In the genomic region with DNA sequence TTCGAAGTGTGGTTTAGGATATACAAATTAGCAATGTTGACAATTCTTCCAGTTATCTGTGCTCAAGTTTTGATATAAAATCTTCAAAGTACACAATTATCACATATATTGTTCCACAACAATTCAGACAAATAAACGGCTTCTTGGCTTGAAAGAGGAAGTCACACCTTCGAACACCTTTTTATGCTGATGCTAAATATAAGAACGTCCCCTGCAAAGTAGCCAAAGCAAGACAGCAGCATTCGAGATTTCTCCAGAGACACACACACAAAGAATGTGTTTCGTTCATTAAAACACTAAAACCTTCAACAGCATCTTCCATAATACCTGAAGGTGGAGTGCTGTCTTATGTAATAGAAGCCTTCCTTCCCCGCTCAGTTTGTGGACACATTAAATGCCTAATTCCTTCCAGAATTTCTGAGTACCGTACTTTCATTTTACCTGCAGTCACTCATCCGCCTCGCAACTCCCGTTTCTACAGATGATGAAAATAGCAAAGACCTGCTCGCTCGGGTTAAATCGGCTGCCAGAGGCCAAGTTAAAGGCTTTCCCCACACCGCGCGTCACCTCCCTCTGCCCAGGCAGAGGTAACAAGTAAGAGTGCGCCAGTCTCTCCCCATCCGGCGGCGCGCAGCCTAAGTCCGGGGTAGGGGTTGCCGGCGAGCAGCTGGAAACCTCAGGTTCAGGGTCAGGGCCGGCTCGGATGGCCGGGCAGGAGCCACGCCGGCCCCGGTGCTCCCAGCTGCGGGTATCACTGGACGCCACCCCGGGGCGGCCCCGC, we compare ENCODE assay signal across 8 cellular contexts. TPM values are rescaled to one million over a fixed set of nuclear protein-coding genes. Genes with fewer than 3 reads are reported as not detected.
A peak's percentile ranks its signal among the peaks of the same experiment; 100 is the strongest.
DNase-seq lines count a peak whose midpoint lies in the region; ATAC-seq, FAIRE-seq and TF ChIP-seq lines count a peak whose summit lies in the region.

No MANE protein-coding gene starts in this region.

- SMC1A ChIA-PET in GM12878 (lab: Charles Lee; ENCODE audit: uncharacterized antibody, unreplicated experiment): no interaction called here

- RAD21 ChIA-PET in GM12878 (lab: Charles Lee; ENCODE audit: unreplicated experiment): no interaction called here

- no peak overlapping the region for H2AFZ ChIP-seq in GM12878 (ENCODE audit: control insufficient read depth, low read depth, low read length)

- H3K4me2 ChIP-seq in BLaER1 treated with 17β-estradiol and CSF1 and Interleukin-3, amounts not matched to agents 10 nM and 100 nM: peak overlapping the region; percentile 88 to 99 (median 95)
- peak overlapping the region; percentile 92 for H3K4me2 ChIP-seq in GM12878 (ENCODE audit: control insufficient read depth, insufficient read depth)

- peak overlapping the region; percentile 70 to 94 (median 86) for H3K4me3 ChIP-seq in BLaER1 treated with 17β-estradiol and CSF1 and Interleukin-3, amounts not matched to agents 10 nM and 100 nM
- H3K4me3 ChIP-seq in SJSA1 (peak overlapping the region; percentile 99), GM12878 (peak overlapping the region; percentile 49; the same call in 1 of the 2 replicates), spleen (peak overlapping the region; percentile 48 to 90 (median 70))

- H4K20me1 ChIP-seq in BLaER1 treated with 17β-estradiol and CSF1 and Interleukin-3, amounts not matched to agents 10 nM and 100 nM: peaks cover 0 to 39% (median 7%) of the 10 kb centered on the region in 11 experiments; a peak in 8 of 22 replicates
- H4K20me1 ChIP-seq in GM12878 (ENCODE audit: control insufficient read depth, insufficient read depth): 0 out of 2 replicates have a peak, but pooled peaks cover 3% of the 10 kb centered on the region

- no TSS peak for BruUV-seq in GM12878 (replicated peaks; lab: Mats Ljungman, UMichigan)

- TF ChIP-seq POLR2A in GM12878 (IDR thresholded peaks at IDR 0.05; ENCODE audit: low read depth, low read length) (no peak), spleen (IDR thresholded peaks at IDR 0.05) (no peak)

- TF ChIP-seq RAD21 in GM12878 (IDR thresholded peaks at IDR 0.05; ENCODE audit: insufficient read depth, low read depth, low read length): no peak

- no peak for TF ChIP-seq EP300 in GM12878 (IDR thresholded peaks at IDR 0.05; ENCODE audit: borderline replicate concordance in 1 of 2, control insufficient read depth in 1 of 2, low read depth in 2 of 2, low read length in 2 of 2)

- no peak for TF ChIP-seq CTCF in GM12878 (IDR thresholded peaks at IDR 0.05 in 2 of 3, conservative IDR thresholded peaks at IDR 0.05 in 1 of 3; ENCODE audit: control insufficient read depth in 2 of 3, extremely low read depth in 1 of 3, insufficient read depth in 1 of 3, low read depth in 3 of 3, low read length in 3 of 3)
- no peak for TF ChIP-seq CTCF in spleen (IDR thresholded peaks at IDR 0.05 in 8 of 11, conservative IDR thresholded peaks at IDR 0.05 in 3 of 11)

- no peaks in the 10 kb centered on the region for H3K9me3 ChIP-seq in BLaER1 treated with 17β-estradiol and CSF1 and Interleukin-3, amounts not matched to agents 10 nM and 100 nM (replicated peaks in 1 of 11)
- H3K9me3 ChIP-seq in SJSA1 (replicated peaks) (peaks cover 3% of the 10 kb centered on the region; the same call in 1 of the 2 replicates), GM12878 (replicated peaks; ENCODE audit: control insufficient read depth, insufficient read depth, low read length) (no peaks in the 10 kb centered on the region), spleen (no peaks in the 10 kb centered on the region)

- no peaks in the 10 kb centered on the region; a peak in 1 of 22 replicates for H3K36me3 ChIP-seq in BLaER1 treated with 17β-estradiol and CSF1 and Interleukin-3, amounts not matched to agents 10 nM and 100 nM
- H3K36me3 ChIP-seq in SJSA1 (peaks cover 6% of the 10 kb centered on the region), GM12878 (ENCODE audit: control insufficient read depth in 2 of 2, insufficient read depth in 2 of 2, low read length in 1 of 2) (no peaks in the 10 kb centered on the region), spleen (no peaks in the 10 kb centered on the region)

- WGBS in GM12878 (ENCODE audit: insufficient coverage, insufficient replicate concordance, low lambda C conversion rate, missing lambda C conversion rate): 2% methylated on average over 34 of the region's 36 CpGs
- WGBS in spleen, 5 donors: 2 to 3% (median 2%) methylated on average over 30 to 36 of the region's 36 CpGs

- peak overlapping the region; percentile 68 to 90 (median 83) for H3K9ac ChIP-seq in BLaER1 treated with 17β-estradiol and CSF1 and Interleukin-3, amounts not matched to agents 10 nM and 100 nM
- H3K9ac ChIP-seq in GM12878 (ENCODE audit: control insufficient read depth, insufficient read depth, low read length): no peak overlapping the region

- peak overlapping the region in 9 of 11 experiments; percentile 57 to 84 (median 79); a peak in 18 of 22 replicates for H3K27ac ChIP-seq in BLaER1 treated with 17β-estradiol and CSF1 and Interleukin-3, amounts not matched to agents 10 nM and 100 nM
- no peak overlapping the region for H3K27ac ChIP-seq in SJSA1
- no peak overlapping the region for H3K27ac ChIP-seq in GM12878 (ENCODE audit: control insufficient read depth, insufficient read depth)
- peak overlapping the region in 6 of 8 donors; percentile 4 to 66 (median 50) for H3K27ac ChIP-seq in spleen

- peaks cover 0 to 32% (median 25%) of the 10 kb centered on the region in 10 experiments; a peak in 18 of 20 replicates for H3K4me1 ChIP-seq in BLaER1 treated with 17β-estradiol and CSF1 and Interleukin-3, amounts not matched to agents 10 nM and 100 nM
- H3K4me1 ChIP-seq in SJSA1 (replicated peaks) (peaks cover 16% of the 10 kb centered on the region), GM12878 (ENCODE audit: control insufficient read depth, insufficient read depth, low read length) (peaks cover 7% of the 10 kb centered on the region; the same call in 1 of the 2 replicates), spleen (peaks cover 8 to 35% (median 23%) of the 10 kb centered on the region in 6 donors)

- H3K79me2 ChIP-seq in GM12878 (ENCODE audit: control insufficient read depth, insufficient read depth, low read length): no peaks in the 10 kb centered on the region

- DNase-seq in GM19238 (ENCODE audit: insufficient read length, low spot score): peak; percentile 19
- peak; percentile 55 to 68 for DNase-seq in SJSA1 (ENCODE audit: low read depth in 1 of 2, low spot score in 2 of 2)
- no peak for DNase-seq in GM12878 (ENCODE audit: low read depth, low spot score)
- peak; percentile 22 for DNase-seq in inferior parietal cortex (ENCODE audit: extremely low spot score)
- peak; percentile 84 for DNase-seq in spleen
- DNase-seq in pons (ENCODE audit: low spot score): no peak

- CTCF ChIA-PET in GM12878 (lab: Yijun Ruan, JAX): no interaction called here

- intact Hi-C loops in GM12878 (cut with micrococcal nuclease; ENCODE audit: unreplicated experiment): no loop called here
- intact Hi-C loops in spleen (cut with DNase I; ENCODE audit: low total_unique reads): no loop called here

- POLR2A ChIA-PET in GM12878 (lab: Charles Lee): no interaction called here

- peak; percentile 7 for FAIRE-seq in GM12878 (lab: Jason Lieb, UNC)

- ATAC-seq in HG03432 (IDR thresholded peaks at IDR 0.05; ENCODE audit: unreplicated experiment) (peak; percentile 66), GM12878 (peak; percentile 72)

- H3K27me3 ChIP-seq in BLaER1 treated with 17β-estradiol and CSF1 and Interleukin-3, amounts not matched to agents 10 nM and 100 nM: peaks cover 0 to 33% (median 0%) of the 10 kb centered on the region in 11 experiments; a peak in 5 of 22 replicates
- H3K27me3 ChIP-seq in SJSA1 (replicated peaks) (no peaks in the 10 kb centered on the region), GM12878 (replicated peaks in 1 of 2; ENCODE audit: control insufficient read depth in 2 of 2, insufficient read depth in 2 of 2, low read length in 1 of 2) (peaks cover 22 to 36% of the 10 kb centered on the region in 2 experiments), spleen (replicated peaks in 1 of 7) (peaks cover 0 to 59% (median 10%) of the 10 kb centered on the region in 7 donors)

- in situ Hi-C loops in GM12878 (cut with MboI): no loop called here

TF ChIP-seq in GM12878, 131 proteins besides CTCF, POLR2A, EP300 and RAD21:
- TF ChIP-seq EZH2 (IDR thresholded peaks at IDR 0.05; ENCODE audit: borderline replicate concordance, control insufficient read depth, low read depth, low read length) (peak; percentile 73; the same call in 1 of the 2 replicates), SPI1 (IDR thresholded peaks at IDR 0.05; ENCODE audit: borderline replicate concordance, insufficient read depth, low read depth, low read length) (peak; percentile 31; the same call in 1 of the 2 replicates), TBL1XR1 (IDR thresholded peaks at IDR 0.05; ENCODE audit: low read depth, low read length) (no peak)

RNA-seq across cellular contexts. Expression of gene SERPINE2, which starts 0.8 kb away (rescaled TPM):
- total RNA-seq in SJSA1 (2014; rRNA removed; shearing (Covaris generic)): 45.5 and 66.7 TPM in 2 replicates
- 0.52 TPM in 1 of 2 replicates, not detected in the other for total RNA-seq in GM12878 (2013; cell fraction: nucleolus; rRNA removed)
- 0.22 and 0.40 TPM in 2 replicates for total RNA-seq in GM12878 (2014; rRNA removed)
- 0.22 and 0.32 TPM in 2 replicates for total RNA-seq in GM12878 (2014; rRNA removed; fragmentation: Illumina TruSeq; extraction: Trizol)
- total RNA-seq in GM12878 (2021): 0.92 and 1.0 TPM in 2 replicates
- polyA plus RNA-seq in GM12878 (2011; ENCODE audit: low read depth): 0.41 TPM
- polyA plus RNA-seq in GM12878 (2011; rRNA removed): 0.10 and 0.18 TPM in 2 replicates
- polyA plus RNA-seq in GM12878 (2011; cell fraction: cytosol; rRNA removed): 0.10 and 0.16 TPM in 2 replicates
- 0.25 and 0.43 TPM in 2 replicates for polyA plus RNA-seq in GM12878 (2011; cell fraction: nucleus; rRNA removed)
- polyA plus RNA-seq in GM12878 (2012): 0.26 and 0.60 TPM in 2 replicates
- 0.62 and 1.5 TPM in 2 replicates for polyA plus RNA-seq in GM12878 (2014; fragmentation: Illumina TruSeq; extraction: Trizol)
- under 1 TPM; 0.24 to 0.39 TPM for polyA plus RNA-seq in GM12878 (2014; fragmentation: Nextera tagmentation; extraction: Ambion mirVana)
- polyA plus RNA-seq in GM12878 (2014; rRNA removed): 0.26 and 0.30 TPM in 2 replicates
- 1 to 10 TPM; 1.3 to 1.7 TPM for polyA plus RNA-seq in GM12878 (2016; fragmentation: Nextera tagmentation; extraction: Ambion mirVana)
- polyA minus RNA-seq in GM12878 (2011; rRNA and poly(A)+ RNA removed): 0.15 TPM in 1 of 2 replicates, not detected in the other
- not detected in 2 replicates for polyA minus RNA-seq in GM12878 (2011; cell fraction: cytosol; rRNA and poly(A)+ RNA removed)
- under 0.01 TPM in 1 of 2 replicates, not detected in the other for polyA minus RNA-seq in GM12878 (2011; cell fraction: nucleus; rRNA and poly(A)+ RNA removed)
- 10 to 100 TPM; 20.9 to 55.3 (median 31.6) TPM for total RNA-seq in spleen
- 100 to 1,000 TPM in 1 of 3 donors, 10 to 100 TPM in 2; 34.1 to 105 (median 44.2) TPM for polyA plus RNA-seq in spleen

Comparison
In these comparisons a context has a peak if more than half of its experiments do, and no peak if none do; other contexts are left out.
1. H3K27ac ChIP-seq: peak in BLaER1 treated with 17β-estradiol and CSF1 and Interleukin-3, amounts not matched to agents 10 nM and 100 nM (9 of 11) and spleen (6 of 8); none in SJSA1 (single experiment) and GM12878 (single experiment).
2. H3K4me3 ChIP-seq: peak in every context shown above with its lines; median percentile 99 in SJSA1; 86 in BLaER1 treated with 17β-estradiol and CSF1 and Interleukin-3, amounts not matched to agents 10 nM and 100 nM; 70 in spleen; 49 in GM12878.
3. DNase-seq: peak in GM19238 (single experiment), SJSA1 (2 of 2), inferior parietal cortex (single experiment) and spleen (single experiment); none in GM12878 (single experiment) and pons (single experiment).
4. RNA of gene SERPINE2, which starts 0.8 kb away (total RNA-seq): 45.5 to 66.7 TPM in SJSA1 and 20.9 to 55.3 TPM in spleen; 0.22 to 1.0 TPM in GM12878; every median in the first group is over 10 times any median in the second.